In the genomic region with DNA sequence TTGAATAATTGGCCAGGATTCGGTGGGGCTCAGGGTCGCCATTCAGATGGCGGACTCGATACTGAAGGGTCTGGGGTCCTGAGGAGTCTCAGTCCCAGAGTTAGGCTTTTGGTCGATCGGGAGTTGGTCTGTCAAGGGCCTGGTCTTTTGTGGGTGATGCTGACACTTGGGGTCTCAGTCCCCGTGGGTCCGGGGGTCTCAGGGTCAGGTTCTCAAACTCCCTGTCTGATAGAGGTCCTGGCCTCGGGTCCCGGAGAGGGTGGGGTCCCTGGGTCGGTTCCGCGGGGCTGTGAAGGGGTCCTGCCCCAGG, we compare ENCODE assay signal across 8 cellular contexts. TPM values are rescaled to one million over a fixed set of nuclear protein-coding genes. Genes with fewer than 3 reads are reported as not detected.
DNase-seq lines count a peak whose midpoint lies in the region; ATAC-seq and TF ChIP-seq lines count a peak whose summit lies in the region.

No MANE protein-coding gene starts in this region.

- no peak for TF ChIP-seq POLR2A in upper lobe of left lung (IDR thresholded peaks at IDR 0.05)

- no peak for ATAC-seq in lung (ENCODE audit: insufficient read depth, low FRiP score)
- ATAC-seq in upper lobe of left lung (ENCODE audit: low FRiP score in 2 of 2), result no peak

- WGBS in lung, 2 donors, result 10 to 12% methylated on average over 13 of the region's 13 CpGs
- WGBS in upper lobe of left lung, 2 donors, result 11 to 28% methylated on average over 6 to 11 of the region's 13 CpGs

- TF ChIP-seq CTCF in astrocyte of the spinal cord (IDR thresholded peaks at IDR 0.05; ENCODE audit: low read depth, low read length) (no peak), lung (IDR thresholded peaks at IDR 0.05; ENCODE audit: control extremely low read depth, extremely low read depth) (no peak), upper lobe of left lung (IDR thresholded peaks at IDR 0.05) (no peak), GM13976 (IDR thresholded peaks at IDR 0.05; ENCODE audit: borderline replicate concordance, control extremely low read depth, extremely low read depth, insufficient read depth, missing control alignments) (no peak)

- no peak for TF ChIP-seq EP300 in upper lobe of left lung (IDR thresholded peaks at IDR 0.05)

- peak overlapping the region; percentile 73 for H3K27ac Mint-ChIP-seq in activated naive CD4-positive, alpha-beta T cell treated with anti-CD3 and anti-CD28 coated beads for 36 hours

- peak overlapping the region; percentile 83 for H3K4me3 Mint-ChIP-seq in activated naive CD4-positive, alpha-beta T cell treated with anti-CD3 and anti-CD28 coated beads for 36 hours

- peaks cover 31% of the 10 kb centered on the region for H3K4me1 Mint-ChIP-seq in activated naive CD4-positive, alpha-beta T cell treated with anti-CD3 and anti-CD28 coated beads for 36 hours (ENCODE audit: low read depth)

- H3K27me3 ChIP-seq in lung (ENCODE audit: control insufficient read depth, insufficient read depth) (no peaks in the 10 kb centered on the region), upper lobe of left lung (no peaks in the 10 kb centered on the region)

- intact Hi-C loops in activated naive CD4-positive, alpha-beta T cell treated with anti-CD3 and anti-CD28 coated beads for 36 hours (cut with micrococcal nuclease), result loop anchor here (1.0 to 2.0 kb wide), 6 partner anchors 24 to 126 kb away; a partner anchor contains a TSS

- no peak for DNase-seq in activated naive CD4-positive, alpha-beta T cell treated with anti-CD3 and anti-CD28 coated beads for 36 hours
- DNase-seq in activated naive CD4-positive, alpha-beta T cell treated with anti-CD3 and anti-CD28 coated beads, Interleukin-2, amount 50 U/mL, for 16 hours, result no peak
- DNase-seq in astrocyte of the spinal cord (ENCODE audit: low read depth, low spot score) (no peak), lung (ENCODE audit: low spot score) (no peak), upper lobe of left lung (no peak), GM13976 (ENCODE audit: low spot score) (no peak), mucosa of gallbladder (ENCODE audit: low spot score) (no peak), retina (no peak)

- H3K9me3 ChIP-seq in lung (ENCODE audit: control insufficient read depth in 2 of 2, insufficient read depth in 1 of 2, low read length in 1 of 2) (no peaks in the 10 kb centered on the region), upper lobe of left lung (no peaks in the 10 kb centered on the region)

- in situ Hi-C loops in astrocyte of the spinal cord (cut with HindIII; ENCODE audit: low sequenced_read_pairs) (no loop called here), GM13976 (cut with MboI; ENCODE audit: low sequenced_read_pairs, unreplicated experiment) (no loop called here)

- H3K27ac ChIP-seq in lung (ENCODE audit: low read depth in 1 of 2, low read length in 1 of 2) (peak overlapping the region; percentile 80 to 95), upper lobe of left lung (peak overlapping the region; percentile 83 to 92 (median 88))

- H3K4me3 ChIP-seq in astrocyte of the spinal cord (ENCODE audit: low read depth, low read length), result peak overlapping the region; percentile 77
- peak overlapping the region; percentile 91 for H3K4me3 ChIP-seq in lung
- H3K4me3 ChIP-seq in upper lobe of left lung, result peak overlapping the region; percentile 71 to 96 (median 86)

- H3K4me1 ChIP-seq in lung (ENCODE audit: control insufficient read depth in 2 of 2, insufficient read depth in 2 of 2, low read length in 2 of 2), result peaks cover 0 to 10% of the 10 kb centered on the region in 2 donors
- peaks cover 23 to 31% (median 26%) of the 10 kb centered on the region in 4 donors for H3K4me1 ChIP-seq in upper lobe of left lung

- H3K36me3 ChIP-seq in lung (ENCODE audit: control insufficient read depth in 2 of 2, insufficient read depth in 2 of 2, low read length in 2 of 2), result peaks cover 14 to 49% of the 10 kb centered on the region in 2 donors
- H3K36me3 ChIP-seq in upper lobe of left lung, result peaks cover 36 to 52% (median 49%) of the 10 kb centered on the region in 4 donors

- no peaks in the 10 kb centered on the region for H3K9me3 Mint-ChIP-seq in activated naive CD4-positive, alpha-beta T cell treated with anti-CD3 and anti-CD28 coated beads for 36 hours

- CTCF ChIA-PET in activated naive CD4-positive, alpha-beta T cell treated with anti-CD3 and anti-CD28 coated beads for 36 hours (lab: Charles Lee), result interaction anchor here (0.6 to 1.8 kb wide), 3 partner anchors 11 to 146 kb away, joined by 4 to 11 read pairs (median 7); a partner anchor contains a TSS

- H3K36me3 Mint-ChIP-seq in activated naive CD4-positive, alpha-beta T cell treated with anti-CD3 and anti-CD28 coated beads for 36 hours (ENCODE audit: low read depth), result peaks cover 19% of the 10 kb centered on the region

- no peaks in the 10 kb centered on the region for H3K27me3 Mint-ChIP-seq in activated naive CD4-positive, alpha-beta T cell treated with anti-CD3 and anti-CD28 coated beads for 36 hours (ENCODE audit: low read depth)

RNA-seq across cellular contexts. Expression of a gene that starts 0.5 kb away (rescaled TPM):
- 10 to 100 TPM; 27.3 to 28.7 TPM for total RNA-seq in activated naive CD4-positive, alpha-beta T cell treated with anti-CD3 and anti-CD28 coated beads for 36 hours
- total RNA-seq in lung, result 10 to 100 TPM; 10.2 to 22.0 TPM
- 10 to 100 TPM in 1 of 2 donors, 1 to 10 TPM in 1; 9.0 to 13.0 TPM for polyA plus RNA-seq in lung
- total RNA-seq in upper lobe of left lung, result 10 to 100 TPM; 17.8 to 55.5 (median 21.8) TPM
- 42.3 TPM for total RNA-seq in mucosa of gallbladder

RNA-seq across cellular contexts. Expression of a gene that starts 22.6 kb away (rescaled TPM):
- total RNA-seq in activated naive CD4-positive, alpha-beta T cell treated with anti-CD3 and anti-CD28 coated beads for 36 hours, result 1 to 10 TPM; 4.9 to 5.1 TPM
- total RNA-seq in lung, result 1 to 10 TPM; 1.7 to 2.0 TPM
- 1 to 10 TPM in 1 of 2 donors, under 1 TPM in 1; 0.71 to 1.2 TPM for polyA plus RNA-seq in lung
- 10 to 100 TPM in 1 of 6 donors, 1 to 10 TPM in 4, under 1 TPM in 1; 0.76 to 10.5 (median 1.5) TPM for total RNA-seq in upper lobe of left lung
- 0.75 TPM for total RNA-seq in mucosa of gallbladder

RNA-seq across cellular contexts. Expression of a gene that starts 31.8 kb away (rescaled TPM):
- total RNA-seq in activated naive CD4-positive, alpha-beta T cell treated with anti-CD3 and anti-CD28 coated beads for 36 hours, result 10 to 100 TPM; 64.3 to 68.3 TPM
- total RNA-seq in lung (100 to 1,000 TPM in 1 of 2 donors, 10 to 100 TPM in 1; 54.3 to 128 TPM), upper lobe of left lung (100 to 1,000 TPM in 1 of 6 donors, 10 to 100 TPM in 5; 53.3 to 106 (median 65.4) TPM), mucosa of gallbladder (98.3 TPM)
- polyA plus RNA-seq in lung, result 10 to 100 TPM; 55.2 to 67.6 TPM

RNA-seq across cellular contexts. Expression of a gene that starts 50.0 kb away (rescaled TPM):
- total RNA-seq in activated naive CD4-positive, alpha-beta T cell treated with anti-CD3 and anti-CD28 coated beads for 36 hours, result 10 to 100 TPM; 24.3 to 24.7 TPM
- total RNA-seq in lung (10 to 100 TPM; 14.6 to 24.5 TPM), upper lobe of left lung (10 to 100 TPM; 10.5 to 66.0 (median 20.4) TPM), mucosa of gallbladder (31.1 TPM)
- polyA plus RNA-seq in lung, result 10 to 100 TPM; 16.3 to 22.9 TPM
